ENCODE assay signal across 1 cellular context in the genomic region with DNA sequence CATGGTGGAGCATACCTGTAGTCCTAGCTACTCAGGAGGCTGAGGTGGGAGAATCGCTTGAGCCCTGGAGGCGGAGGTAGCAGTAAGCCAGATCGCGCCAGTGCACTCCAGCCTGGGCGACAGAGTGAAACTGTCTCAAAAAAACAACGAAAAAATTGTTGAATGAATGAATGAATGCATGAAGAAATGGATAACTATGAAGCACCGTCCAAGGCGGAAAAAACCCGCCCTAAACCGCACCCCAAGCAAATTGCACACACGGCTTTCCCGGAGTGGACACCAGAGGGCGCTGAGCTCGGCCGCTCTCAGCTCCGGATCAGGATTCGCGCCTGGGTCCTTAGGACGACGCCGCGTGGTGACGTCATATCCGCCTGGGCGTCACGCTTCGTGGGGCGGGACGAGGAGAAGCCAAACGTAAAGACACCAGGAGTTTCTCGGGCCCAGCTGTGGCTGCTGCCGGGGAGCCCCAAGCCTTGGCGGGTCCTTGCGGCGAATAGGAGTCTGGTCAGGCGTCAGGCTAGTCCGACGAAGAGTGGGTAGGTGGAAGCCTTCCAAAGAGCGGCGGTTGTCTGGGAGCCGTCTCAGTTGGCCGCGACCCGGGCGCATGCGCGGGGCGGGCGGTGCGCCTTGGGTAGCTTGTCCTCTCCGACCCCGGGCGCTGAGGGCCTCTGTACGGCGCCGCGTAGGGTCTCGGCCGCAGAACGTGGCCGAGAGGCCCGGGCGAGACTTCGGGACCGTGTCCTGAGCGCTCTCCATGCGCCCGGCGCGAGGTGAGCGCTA.
A peak's percentile ranks its signal among the peaks of the same experiment; 100 is the strongest.
TF ChIP-seq lines count a peak whose summit lies in the region.

Gene HTD2 (plus strand): TSS at position 639 of the 780 bp plus-strand sequence. CDS start 11,094 bp downstream, outside the sequence.
Gene RPP14 (plus strand): TSS at position 364 of the 780 bp plus-strand sequence. CDS start 4,085 bp downstream, outside the sequence.

TF ChIP-seq in K562, 482 proteins besides CTCF, POLR2A, EP300 and RAD21 (continued from another document and continues in another):
- TF ChIP-seq CREB3 (tag; conservative IDR thresholded peaks at IDR 0.05; ENCODE audit: low read depth): 0 out of 2 replicates have a peak, but pooled peaks have one; percentile 54
- TF ChIP-seq, protein P1, sequence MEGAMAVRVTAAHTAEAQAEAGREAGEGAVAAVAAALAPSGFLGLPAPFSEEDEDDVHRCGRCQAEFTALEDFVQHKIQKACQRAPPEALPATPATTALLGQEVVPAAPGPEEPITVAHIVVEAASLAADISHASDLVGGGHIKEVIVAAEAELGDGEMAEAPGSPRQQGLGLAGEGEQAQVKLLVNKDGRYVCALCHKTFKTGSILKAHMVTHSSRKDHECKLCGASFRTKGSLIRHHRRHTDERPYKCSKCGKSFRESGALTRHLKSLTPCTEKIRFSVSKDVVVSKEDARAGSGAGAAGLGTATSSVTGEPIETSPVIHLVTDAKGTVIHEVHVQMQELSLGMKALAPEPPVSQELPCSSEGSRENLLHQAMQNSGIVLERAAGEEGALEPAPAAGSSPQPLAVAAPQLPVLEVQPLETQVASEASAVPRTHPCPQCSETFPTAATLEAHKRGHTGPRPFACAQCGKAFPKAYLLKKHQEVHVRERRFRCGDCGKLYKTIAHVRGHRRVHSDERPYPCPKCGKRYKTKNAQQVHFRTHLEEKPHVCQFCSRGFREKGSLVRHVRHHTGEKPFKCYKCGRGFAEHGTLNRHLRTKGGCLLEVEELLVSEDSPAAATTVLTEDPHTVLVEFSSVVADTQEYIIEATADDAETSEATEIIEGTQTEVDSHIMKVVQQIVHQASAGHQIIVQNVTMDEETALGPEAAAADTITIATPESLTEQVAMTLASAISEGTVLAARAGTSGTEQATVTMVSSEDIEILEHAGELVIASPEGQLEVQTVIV (CRISPR knock-in tag; IDR thresholded peaks at IDR 0.05; ENCODE audit: borderline replicate concordance): no peak
- TF ChIP-seq SAFB2 (IDR thresholded peaks at IDR 0.05; ENCODE audit: borderline replicate concordance, low read depth, low read length, severe bottlenecking): no peak
- no peak for TF ChIP-seq HIVEP1 (CRISPR knock-in tag; IDR thresholded peaks at IDR 0.05)
- no peak for TF ChIP-seq ZNF695 (CRISPR knock-in tag; IDR thresholded peaks at IDR 0.05)
- TF ChIP-seq SREBF1 (IDR thresholded peaks at IDR 0.05; ENCODE audit: borderline replicate concordance, low read depth, low read length): no peak
- TF ChIP-seq RBM39 (optimal IDR thresholded peaks at IDR 0.05; ENCODE audit: low read depth, low read length): no peak
- no peak for TF ChIP-seq SRSF1 (IDR thresholded peaks at IDR 0.05; ENCODE audit: low read depth, low read length)
- no peak for TF ChIP-seq ASH1L (IDR thresholded peaks at IDR 0.05; ENCODE audit: borderline replicate concordance, low read depth, partially characterized antibody)
- TF ChIP-seq, protein P2, sequence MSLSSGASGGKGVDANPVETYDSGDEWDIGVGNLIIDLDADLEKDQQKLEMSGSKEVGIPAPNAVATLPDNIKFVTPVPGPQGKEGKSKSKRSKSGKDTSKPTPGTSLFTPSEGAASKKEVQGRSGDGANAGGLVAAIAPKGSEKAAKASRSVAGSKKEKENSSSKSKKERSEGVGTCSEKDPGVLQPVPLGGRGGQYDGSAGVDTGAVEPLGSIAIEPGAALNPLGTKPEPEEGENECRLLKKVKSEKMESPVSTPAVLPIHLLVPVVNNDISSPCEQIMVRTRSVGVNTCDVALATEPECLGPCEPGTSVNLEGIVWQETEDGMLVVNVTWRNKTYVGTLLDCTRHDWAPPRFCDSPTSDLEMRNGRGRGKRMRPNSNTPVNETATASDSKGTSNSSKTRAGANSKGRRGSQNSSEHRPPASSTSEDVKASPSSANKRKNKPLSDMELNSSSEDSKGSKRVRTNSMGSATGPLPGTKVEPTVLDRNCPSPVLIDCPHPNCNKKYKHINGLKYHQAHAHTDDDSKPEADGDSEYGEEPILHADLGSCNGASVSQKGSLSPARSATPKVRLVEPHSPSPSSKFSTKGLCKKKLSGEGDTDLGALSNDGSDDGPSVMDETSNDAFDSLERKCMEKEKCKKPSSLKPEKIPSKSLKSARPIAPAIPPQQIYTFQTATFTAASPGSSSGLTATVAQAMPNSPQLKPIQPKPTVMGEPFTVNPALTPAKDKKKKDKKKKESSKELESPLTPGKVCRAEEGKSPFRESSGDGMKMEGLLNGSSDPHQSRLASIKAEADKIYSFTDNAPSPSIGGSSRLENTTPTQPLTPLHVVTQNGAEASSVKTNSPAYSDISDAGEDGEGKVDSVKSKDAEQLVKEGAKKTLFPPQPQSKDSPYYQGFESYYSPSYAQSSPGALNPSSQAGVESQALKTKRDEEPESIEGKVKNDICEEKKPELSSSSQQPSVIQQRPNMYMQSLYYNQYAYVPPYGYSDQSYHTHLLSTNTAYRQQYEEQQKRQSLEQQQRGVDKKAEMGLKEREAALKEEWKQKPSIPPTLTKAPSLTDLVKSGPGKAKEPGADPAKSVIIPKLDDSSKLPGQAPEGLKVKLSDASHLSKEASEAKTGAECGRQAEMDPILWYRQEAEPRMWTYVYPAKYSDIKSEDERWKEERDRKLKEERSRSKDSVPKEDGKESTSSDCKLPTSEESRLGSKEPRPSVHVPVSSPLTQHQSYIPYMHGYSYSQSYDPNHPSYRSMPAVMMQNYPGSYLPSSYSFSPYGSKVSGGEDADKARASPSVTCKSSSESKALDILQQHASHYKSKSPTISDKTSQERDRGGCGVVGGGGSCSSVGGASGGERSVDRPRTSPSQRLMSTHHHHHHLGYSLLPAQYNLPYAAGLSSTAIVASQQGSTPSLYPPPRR (CRISPR knock-in tag; IDR thresholded peaks at IDR 0.05; ENCODE audit: borderline replicate concordance): no peak
- TF ChIP-seq ZNF407 (IDR thresholded peaks at IDR 0.05; ENCODE audit: low read depth): 0 out of 2 replicates have a peak, but pooled peaks have one; percentile 15
- TF ChIP-seq MECOM (CRISPR knock-in tag; IDR thresholded peaks at IDR 0.05): no peak
- peak in 1 of 2 experiments; percentile 64; a peak in 2 of 4 replicates for TF ChIP-seq RCOR1 (IDR thresholded peaks at IDR 0.05; ENCODE audit: borderline replicate concordance in 1 of 2, low read depth in 2 of 2, low read length in 2 of 2)
- TF ChIP-seq NR2C2 (CRISPR knock-in tag; IDR thresholded peaks at IDR 0.05): 0 out of 2 replicates have a peak, but pooled peaks have one; percentile 41
- TF ChIP-seq NR2C2 (tag; IDR thresholded peaks at IDR 0.05): peak; percentile 81
- no peak for TF ChIP-seq SNRNP70 (optimal IDR thresholded peaks at IDR 0.05; ENCODE audit: low read depth, low read length)
- TF ChIP-seq, protein P3, sequence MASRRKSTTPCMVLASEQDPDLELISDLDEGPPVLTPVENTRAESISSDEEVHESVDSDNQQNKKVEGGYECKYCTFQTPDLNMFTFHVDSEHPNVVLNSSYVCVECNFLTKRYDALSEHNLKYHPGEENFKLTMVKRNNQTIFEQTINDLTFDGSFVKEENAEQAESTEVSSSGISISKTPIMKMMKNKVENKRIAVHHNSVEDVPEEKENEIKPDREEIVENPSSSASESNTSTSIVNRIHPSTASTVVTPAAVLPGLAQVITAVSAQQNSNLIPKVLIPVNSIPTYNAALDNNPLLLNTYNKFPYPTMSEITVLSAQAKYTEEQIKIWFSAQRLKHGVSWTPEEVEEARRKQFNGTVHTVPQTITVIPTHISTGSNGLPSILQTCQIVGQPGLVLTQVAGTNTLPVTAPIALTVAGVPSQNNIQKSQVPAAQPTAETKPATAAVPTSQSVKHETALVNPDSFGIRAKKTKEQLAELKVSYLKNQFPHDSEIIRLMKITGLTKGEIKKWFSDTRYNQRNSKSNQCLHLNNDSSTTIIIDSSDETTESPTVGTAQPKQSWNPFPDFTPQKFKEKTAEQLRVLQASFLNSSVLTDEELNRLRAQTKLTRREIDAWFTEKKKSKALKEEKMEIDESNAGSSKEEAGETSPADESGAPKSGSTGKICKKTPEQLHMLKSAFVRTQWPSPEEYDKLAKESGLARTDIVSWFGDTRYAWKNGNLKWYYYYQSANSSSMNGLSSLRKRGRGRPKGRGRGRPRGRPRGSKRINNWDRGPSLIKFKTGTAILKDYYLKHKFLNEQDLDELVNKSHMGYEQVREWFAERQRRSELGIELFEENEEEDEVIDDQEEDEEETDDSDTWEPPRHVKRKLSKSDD (conservative IDR thresholded peaks at IDR 0.05; ENCODE audit: low read length): no peak
- no peak for TF ChIP-seq MCM2 (IDR thresholded peaks at IDR 0.05; ENCODE audit: low read depth)
- TF ChIP-seq ZKSCAN1 (IDR thresholded peaks at IDR 0.05; ENCODE audit: low read depth, low read length): peak; percentile 16; the same call in 1 of the 2 replicates
- no peak for TF ChIP-seq HINFP (tag; conservative IDR thresholded peaks at IDR 0.05; ENCODE audit: low read depth)
- no peak for TF ChIP-seq KDM5B (IDR thresholded peaks at IDR 0.05; ENCODE audit: insufficient replicate concordance, low read depth, low read length)
- TF ChIP-seq LARP7 (IDR thresholded peaks at IDR 0.05): no peak
- TF ChIP-seq HCFC1 (IDR thresholded peaks at IDR 0.05; ENCODE audit: low read depth, low read length): peak; percentile 66
- no peak for TF ChIP-seq NCOA4 (IDR thresholded peaks at IDR 0.05; ENCODE audit: partially characterized antibody)
- no peak for TF ChIP-seq COPS2 (conservative IDR thresholded peaks at IDR 0.05)
- no peak for TF ChIP-seq KLF13 (tag; IDR thresholded peaks at IDR 0.05; ENCODE audit: borderline replicate concordance, low read depth)
